In genomic region chr15:27399236-27399635, GRCh38 we compare ENCODE assay signal across 23 cellular contexts.
DNase-seq lines count a peak whose midpoint lies in the region; TF ChIP-seq lines count a peak whose summit lies in the region.
"Had no signal": no experiment of that assay in that cellular context is flagged by ENCODE, and none has a peak within 500 bp of the region (broad histone marks: within the 10 kb centered on the region; RNA-seq: fewer than 3 reads in every experiment).

No MANE protein-coding gene starts in this region.

- H3K4me3 ChIP-seq in mammary epithelial cell (replicated peaks in 1 of 3; ENCODE audit: insufficient read depth in 1 of 3, low read depth in 2 of 3, low read length in 3 of 3): no peak overlapping the region
- H3K4me3 ChIP-seq: body of pancreas, dorsolateral prefrontal cortex, MG63, Peyer's patch, thoracic aorta, uterus had no signal

- no peaks in the 10 kb centered on the region for H3K27me3 ChIP-seq in mammary epithelial cell (ENCODE audit: insufficient read depth, low read length)
- H3K27me3 ChIP-seq: body of pancreas, dorsolateral prefrontal cortex, MG63, Peyer's patch, uterus had no signal

- DNase-seq in DMS79 (lab: John Stamatoyannopoulos, UW) (peak; percentile 4), DMS79 treated with DMSO at 0.1 percent for 48 hours (lab: John Stamatoyannopoulos, UW) (no peak), NCI-H1417 (lab: John Stamatoyannopoulos, UW) (peak in 2 of 3 experiments; percentile 80 to 98), NCI-H748 (lab: John Stamatoyannopoulos, UW; ENCODE audit: unreplicated experiment) (peak; percentile 90), left kidney (ENCODE audit: low read depth, low spot score) (peak; percentile 56), mammary epithelial cell (no peak), GM10248 (ENCODE audit: extremely low spot score) (no peak), A172 (ENCODE audit: low spot score) (no peak)
- DNase-seq: activated CD4-positive, alpha-beta T cell treated with anti-CD3 and anti-CD28 coated beads, Interleukin-2, amount 10 ng/mL, durations not matched to agents 7 days and 5 days; activated naive CD8-positive, alpha-beta T cell treated with anti-CD3 and anti-CD28 coated beads, Interleukin-2, amount 50 U/mL, for 24 hours; activated T-cell treated with anti-CD3 and anti-CD28 coated beads, Interleukin-2, amount 50 U/mL, for 24 hours; body of pancreas; dorsolateral prefrontal cortex; HCEC 1CT; KG1; left ventricle myocardium superior; MG63; NCI-H1436 treated with DMSO at 0.1 percent for 48 hours; Peyer's patch; SHP77 treated with DMSO at 0.1 percent for 48 hours; uterus had no signal

- no peaks in the 10 kb centered on the region for H4K20me1 ChIP-seq in mammary epithelial cell (ENCODE audit: insufficient read depth, low read length)

- no TSS peak for BruUV-seq in mammary epithelial cell (replicated peaks; lab: Mats Ljungman, UMichigan)

- WGBS in mammary epithelial cell (ENCODE audit: low coverage, missing lambda C conversion rate): 50% methylated on average over 6 of the region's 6 CpGs

- H3K9ac ChIP-seq in mammary epithelial cell (ENCODE audit: insufficient read depth, low read length): no peak overlapping the region

- dilution Hi-C loops in mammary epithelial cell (cut with HindIII; ENCODE audit: low sequenced_read_pairs): no loop called here

- peaks cover 22% of the 10 kb centered on the region for H3K9me3 ChIP-seq in mammary epithelial cell (replicated peaks; ENCODE audit: insufficient read depth, low read length)
- H3K9me3 ChIP-seq: body of pancreas, MG63, Peyer's patch, thoracic aorta, uterus had no signal

- POLR2A ChIA-PET in GM10248 (lab: Yijun Ruan, JAX): no interaction called here

- H3K27ac ChIP-seq in mammary epithelial cell (ENCODE audit: insufficient read depth, low read depth, low read length): no peak overlapping the region
- H3K27ac ChIP-seq: 22Rv1, body of pancreas, dorsolateral prefrontal cortex, Peyer's patch, thoracic aorta, uterus had no signal

- CTCF ChIA-PET in mammary epithelial cell (lab: Charles Lee; ENCODE audit: low non-redundant PET): no interaction called here
- CTCF ChIA-PET in GM10248 (lab: Yijun Ruan, JAX): no interaction called here

- no peak for TF ChIP-seq CTCF in mammary epithelial cell (conservative IDR thresholded peaks at IDR 0.05 in 1 of 2, IDR thresholded peaks at IDR 0.05 in 1 of 2; ENCODE audit: extremely low read depth in 1 of 2, insufficient read depth in 1 of 2, low read depth in 1 of 2, low read length in 2 of 2)
- TF ChIP-seq CTCF in GM10248 (IDR thresholded peaks at IDR 0.05; ENCODE audit: control extremely low read depth, extremely low read depth, low read depth, missing control alignments): no peak

- H2AFZ ChIP-seq in mammary epithelial cell (ENCODE audit: low read depth, low read length): no peak overlapping the region

- H3K4me2 ChIP-seq in mammary epithelial cell (ENCODE audit: insufficient read depth, low read depth, low read length): no peak overlapping the region

- H3K4me1 ChIP-seq in mammary epithelial cell (ENCODE audit: insufficient read depth, low read length): no peaks in the 10 kb centered on the region
- H3K4me1 ChIP-seq: body of pancreas, Peyer's patch, uterus had no signal

- intact Hi-C loops in mammary epithelial cell (cut with micrococcal nuclease): no loop called here

- H3K79me2 ChIP-seq in mammary epithelial cell (ENCODE audit: insufficient read depth, low read length): no peaks in the 10 kb centered on the region

- H3K36me3 ChIP-seq in mammary epithelial cell (ENCODE audit: insufficient read depth, low read length): no peaks in the 10 kb centered on the region
- H3K36me3 ChIP-seq: MG63, Peyer's patch, thoracic aorta, uterus had no signal

- in situ Hi-C loops in mammary epithelial cell (cut with MboI; ENCODE audit: low sequenced_read_pairs in 2 of 2): no loop called here

Comparison
In these comparisons a context has a peak if more than half of its experiments do, and no peak if none do; other contexts are left out.
1. DNase-seq: peak in DMS79 (single experiment), NCI-H1417 (2 of 3), NCI-H748 (single experiment) and left kidney (single experiment); none in DMS79 treated with DMSO at 0.1 percent for 48 hours (single experiment), mammary epithelial cell (single experiment), GM10248 (single experiment) and A172 (single experiment).